In the genomic region with DNA sequence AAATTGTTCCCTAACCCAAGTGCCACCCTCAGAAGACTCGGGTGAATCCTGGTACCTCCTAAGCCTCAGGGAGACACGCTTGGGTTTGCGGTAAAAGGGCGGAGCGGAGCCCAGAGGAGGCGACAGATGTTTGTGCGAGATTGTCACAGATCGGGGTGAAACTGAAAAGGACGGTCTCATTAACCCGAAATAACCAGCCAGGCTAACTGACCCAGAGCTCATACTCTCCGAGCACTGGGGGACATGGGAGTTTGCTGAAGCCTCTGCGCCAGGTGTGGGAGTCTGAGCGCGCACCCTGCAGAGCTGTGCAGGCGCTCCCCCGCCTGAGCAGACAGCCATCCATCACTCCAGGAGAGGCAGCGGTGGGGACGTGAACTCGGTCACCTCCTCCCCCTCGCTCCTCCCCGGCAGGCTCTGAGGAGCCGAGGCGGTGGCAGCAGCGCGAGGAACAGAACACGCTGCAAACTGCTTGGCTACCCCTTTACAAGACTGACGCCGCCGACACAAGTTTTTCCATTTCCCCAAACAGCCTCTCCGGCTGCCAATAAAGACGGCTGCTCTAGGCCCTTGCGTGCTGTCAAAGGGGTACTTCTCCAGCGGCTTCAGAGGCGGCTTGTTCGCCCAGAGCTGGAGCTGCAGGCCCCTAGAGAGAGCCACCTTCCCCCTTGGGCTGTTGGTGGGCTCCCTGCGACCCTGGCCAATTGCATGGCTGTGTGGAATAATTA, we compare ENCODE assay signal across 1 cellular context.
TF ChIP-seq lines count a peak whose summit lies in the region.

No MANE protein-coding gene starts in this region.

TF ChIP-seq in K562, 482 proteins besides CTCF, POLR2A, EP300 and RAD21 (continued from another document and continues in another):
- TF ChIP-seq, protein P1, sequence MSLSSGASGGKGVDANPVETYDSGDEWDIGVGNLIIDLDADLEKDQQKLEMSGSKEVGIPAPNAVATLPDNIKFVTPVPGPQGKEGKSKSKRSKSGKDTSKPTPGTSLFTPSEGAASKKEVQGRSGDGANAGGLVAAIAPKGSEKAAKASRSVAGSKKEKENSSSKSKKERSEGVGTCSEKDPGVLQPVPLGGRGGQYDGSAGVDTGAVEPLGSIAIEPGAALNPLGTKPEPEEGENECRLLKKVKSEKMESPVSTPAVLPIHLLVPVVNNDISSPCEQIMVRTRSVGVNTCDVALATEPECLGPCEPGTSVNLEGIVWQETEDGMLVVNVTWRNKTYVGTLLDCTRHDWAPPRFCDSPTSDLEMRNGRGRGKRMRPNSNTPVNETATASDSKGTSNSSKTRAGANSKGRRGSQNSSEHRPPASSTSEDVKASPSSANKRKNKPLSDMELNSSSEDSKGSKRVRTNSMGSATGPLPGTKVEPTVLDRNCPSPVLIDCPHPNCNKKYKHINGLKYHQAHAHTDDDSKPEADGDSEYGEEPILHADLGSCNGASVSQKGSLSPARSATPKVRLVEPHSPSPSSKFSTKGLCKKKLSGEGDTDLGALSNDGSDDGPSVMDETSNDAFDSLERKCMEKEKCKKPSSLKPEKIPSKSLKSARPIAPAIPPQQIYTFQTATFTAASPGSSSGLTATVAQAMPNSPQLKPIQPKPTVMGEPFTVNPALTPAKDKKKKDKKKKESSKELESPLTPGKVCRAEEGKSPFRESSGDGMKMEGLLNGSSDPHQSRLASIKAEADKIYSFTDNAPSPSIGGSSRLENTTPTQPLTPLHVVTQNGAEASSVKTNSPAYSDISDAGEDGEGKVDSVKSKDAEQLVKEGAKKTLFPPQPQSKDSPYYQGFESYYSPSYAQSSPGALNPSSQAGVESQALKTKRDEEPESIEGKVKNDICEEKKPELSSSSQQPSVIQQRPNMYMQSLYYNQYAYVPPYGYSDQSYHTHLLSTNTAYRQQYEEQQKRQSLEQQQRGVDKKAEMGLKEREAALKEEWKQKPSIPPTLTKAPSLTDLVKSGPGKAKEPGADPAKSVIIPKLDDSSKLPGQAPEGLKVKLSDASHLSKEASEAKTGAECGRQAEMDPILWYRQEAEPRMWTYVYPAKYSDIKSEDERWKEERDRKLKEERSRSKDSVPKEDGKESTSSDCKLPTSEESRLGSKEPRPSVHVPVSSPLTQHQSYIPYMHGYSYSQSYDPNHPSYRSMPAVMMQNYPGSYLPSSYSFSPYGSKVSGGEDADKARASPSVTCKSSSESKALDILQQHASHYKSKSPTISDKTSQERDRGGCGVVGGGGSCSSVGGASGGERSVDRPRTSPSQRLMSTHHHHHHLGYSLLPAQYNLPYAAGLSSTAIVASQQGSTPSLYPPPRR (CRISPR knock-in tag; IDR thresholded peaks at IDR 0.05; ENCODE audit: borderline replicate concordance), result no peak
- TF ChIP-seq, protein P2, sequence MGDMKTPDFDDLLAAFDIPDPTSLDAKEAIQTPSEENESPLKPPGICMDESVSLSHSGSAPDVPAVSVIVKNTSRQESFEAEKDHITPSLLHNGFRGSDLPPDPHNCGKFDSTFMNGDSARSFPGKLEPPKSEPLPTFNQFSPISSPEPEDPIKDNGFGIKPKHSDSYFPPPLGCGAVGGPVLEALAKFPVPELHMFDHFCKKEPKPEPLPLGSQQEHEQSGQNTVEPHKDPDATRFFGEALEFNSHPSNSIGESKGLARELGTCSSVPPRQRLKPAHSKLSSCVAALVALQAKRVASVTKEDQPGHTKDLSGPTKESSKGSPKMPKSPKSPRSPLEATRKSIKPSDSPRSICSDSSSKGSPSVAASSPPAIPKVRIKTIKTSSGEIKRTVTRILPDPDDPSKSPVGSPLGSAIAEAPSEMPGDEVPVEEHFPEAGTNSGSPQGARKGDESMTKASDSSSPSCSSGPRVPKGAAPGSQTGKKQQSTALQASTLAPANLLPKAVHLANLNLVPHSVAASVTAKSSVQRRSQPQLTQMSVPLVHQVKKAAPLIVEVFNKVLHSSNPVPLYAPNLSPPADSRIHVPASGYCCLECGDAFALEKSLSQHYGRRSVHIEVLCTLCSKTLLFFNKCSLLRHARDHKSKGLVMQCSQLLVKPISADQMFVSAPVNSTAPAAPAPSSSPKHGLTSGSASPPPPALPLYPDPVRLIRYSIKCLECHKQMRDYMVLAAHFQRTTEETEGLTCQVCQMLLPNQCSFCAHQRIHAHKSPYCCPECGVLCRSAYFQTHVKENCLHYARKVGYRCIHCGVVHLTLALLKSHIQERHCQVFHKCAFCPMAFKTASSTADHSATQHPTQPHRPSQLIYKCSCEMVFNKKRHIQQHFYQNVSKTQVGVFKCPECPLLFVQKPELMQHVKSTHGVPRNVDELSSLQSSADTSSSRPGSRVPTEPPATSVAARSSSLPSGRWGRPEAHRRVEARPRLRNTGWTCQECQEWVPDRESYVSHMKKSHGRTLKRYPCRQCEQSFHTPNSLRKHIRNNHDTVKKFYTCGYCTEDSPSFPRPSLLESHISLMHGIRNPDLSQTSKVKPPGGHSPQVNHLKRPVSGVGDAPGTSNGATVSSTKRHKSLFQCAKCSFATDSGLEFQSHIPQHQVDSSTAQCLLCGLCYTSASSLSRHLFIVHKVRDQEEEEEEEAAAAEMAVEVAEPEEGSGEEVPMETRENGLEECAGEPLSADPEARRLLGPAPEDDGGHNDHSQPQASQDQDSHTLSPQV (IDR thresholded peaks at IDR 0.05), result peak; percentile 93
- TF ChIP-seq PYGO2 (tag; IDR thresholded peaks at IDR 0.05), result peak; percentile 29; the same call in 1 of the 2 replicates
- TF ChIP-seq POU5F1 (IDR thresholded peaks at IDR 0.05; ENCODE audit: borderline replicate concordance, low read depth, low read length, partially characterized antibody), result peak; percentile 19
- TF ChIP-seq HEY1 (CRISPR knock-in tag; IDR thresholded peaks at IDR 0.05; ENCODE audit: borderline replicate concordance), result 0 out of 2 replicates have a peak, but pooled peaks have one; percentile 44
- no peak for TF ChIP-seq SIN3B (IDR thresholded peaks at IDR 0.05; ENCODE audit: low read depth)
- TF ChIP-seq, protein P3, sequence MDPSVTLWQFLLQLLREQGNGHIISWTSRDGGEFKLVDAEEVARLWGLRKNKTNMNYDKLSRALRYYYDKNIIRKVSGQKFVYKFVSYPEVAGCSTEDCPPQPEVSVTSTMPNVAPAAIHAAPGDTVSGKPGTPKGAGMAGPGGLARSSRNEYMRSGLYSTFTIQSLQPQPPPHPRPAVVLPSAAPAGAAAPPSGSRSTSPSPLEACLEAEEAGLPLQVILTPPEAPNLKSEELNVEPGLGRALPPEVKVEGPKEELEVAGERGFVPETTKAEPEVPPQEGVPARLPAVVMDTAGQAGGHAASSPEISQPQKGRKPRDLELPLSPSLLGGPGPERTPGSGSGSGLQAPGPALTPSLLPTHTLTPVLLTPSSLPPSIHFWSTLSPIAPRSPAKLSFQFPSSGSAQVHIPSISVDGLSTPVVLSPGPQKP (CRISPR knock-in tag; IDR thresholded peaks at IDR 0.05), result no peak
- TF ChIP-seq, protein P4, sequence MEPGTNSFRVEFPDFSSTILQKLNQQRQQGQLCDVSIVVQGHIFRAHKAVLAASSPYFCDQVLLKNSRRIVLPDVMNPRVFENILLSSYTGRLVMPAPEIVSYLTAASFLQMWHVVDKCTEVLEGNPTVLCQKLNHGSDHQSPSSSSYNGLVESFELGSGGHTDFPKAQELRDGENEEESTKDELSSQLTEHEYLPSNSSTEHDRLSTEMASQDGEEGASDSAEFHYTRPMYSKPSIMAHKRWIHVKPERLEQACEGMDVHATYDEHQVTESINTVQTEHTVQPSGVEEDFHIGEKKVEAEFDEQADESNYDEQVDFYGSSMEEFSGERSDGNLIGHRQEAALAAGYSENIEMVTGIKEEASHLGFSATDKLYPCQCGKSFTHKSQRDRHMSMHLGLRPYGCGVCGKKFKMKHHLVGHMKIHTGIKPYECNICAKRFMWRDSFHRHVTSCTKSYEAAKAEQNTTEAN (CRISPR knock-in tag; IDR thresholded peaks at IDR 0.05), result 0 out of 2 replicates have a peak, but pooled peaks have one; percentile 39
- TF ChIP-seq PTTG1 (tag; IDR thresholded peaks at IDR 0.05; ENCODE audit: low read depth), result no peak
- no peak; the same call in 1 of the 2 replicates for TF ChIP-seq ZNF583 (CRISPR knock-in tag; IDR thresholded peaks at IDR 0.05)
- peak in 1 of 2 experiments; percentile 75; a peak in 1 of 4 replicates for TF ChIP-seq KDM4B (IDR thresholded peaks at IDR 0.05; ENCODE audit: borderline replicate concordance in 2 of 2, low read depth in 1 of 2)
- TF ChIP-seq, protein P5, sequence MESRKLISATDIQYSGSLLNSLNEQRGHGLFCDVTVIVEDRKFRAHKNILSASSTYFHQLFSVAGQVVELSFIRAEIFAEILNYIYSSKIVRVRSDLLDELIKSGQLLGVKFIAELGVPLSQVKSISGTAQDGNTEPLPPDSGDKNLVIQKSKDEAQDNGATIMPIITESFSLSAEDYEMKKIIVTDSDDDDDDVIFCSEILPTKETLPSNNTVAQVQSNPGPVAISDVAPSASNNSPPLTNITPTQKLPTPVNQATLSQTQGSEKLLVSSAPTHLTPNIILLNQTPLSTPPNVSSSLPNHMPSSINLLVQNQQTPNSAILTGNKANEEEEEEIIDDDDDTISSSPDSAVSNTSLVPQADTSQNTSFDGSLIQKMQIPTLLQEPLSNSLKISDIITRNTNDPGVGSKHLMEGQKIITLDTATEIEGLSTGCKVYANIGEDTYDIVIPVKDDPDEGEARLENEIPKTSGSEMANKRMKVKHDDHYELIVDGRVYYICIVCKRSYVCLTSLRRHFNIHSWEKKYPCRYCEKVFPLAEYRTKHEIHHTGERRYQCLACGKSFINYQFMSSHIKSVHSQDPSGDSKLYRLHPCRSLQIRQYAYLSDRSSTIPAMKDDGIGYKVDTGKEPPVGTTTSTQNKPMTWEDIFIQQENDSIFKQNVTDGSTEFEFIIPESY (CRISPR knock-in tag; IDR thresholded peaks at IDR 0.05), result peak; percentile 74; the same call in 1 of the 2 replicates
- TF ChIP-seq OTX1 (CRISPR knock-in tag; IDR thresholded peaks at IDR 0.05), result peak; percentile 78; the same call in 1 of the 2 replicates
- TF ChIP-seq, protein P6, sequence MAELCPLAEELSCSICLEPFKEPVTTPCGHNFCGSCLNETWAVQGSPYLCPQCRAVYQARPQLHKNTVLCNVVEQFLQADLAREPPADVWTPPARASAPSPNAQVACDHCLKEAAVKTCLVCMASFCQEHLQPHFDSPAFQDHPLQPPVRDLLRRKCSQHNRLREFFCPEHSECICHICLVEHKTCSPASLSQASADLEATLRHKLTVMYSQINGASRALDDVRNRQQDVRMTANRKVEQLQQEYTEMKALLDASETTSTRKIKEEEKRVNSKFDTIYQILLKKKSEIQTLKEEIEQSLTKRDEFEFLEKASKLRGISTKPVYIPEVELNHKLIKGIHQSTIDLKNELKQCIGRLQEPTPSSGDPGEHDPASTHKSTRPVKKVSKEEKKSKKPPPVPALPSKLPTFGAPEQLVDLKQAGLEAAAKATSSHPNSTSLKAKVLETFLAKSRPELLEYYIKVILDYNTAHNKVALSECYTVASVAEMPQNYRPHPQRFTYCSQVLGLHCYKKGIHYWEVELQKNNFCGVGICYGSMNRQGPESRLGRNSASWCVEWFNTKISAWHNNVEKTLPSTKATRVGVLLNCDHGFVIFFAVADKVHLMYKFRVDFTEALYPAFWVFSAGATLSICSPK (IDR thresholded peaks at IDR 0.05; ENCODE audit: borderline replicate concordance), result no peak
- no peak for TF ChIP-seq ZNF431 (CRISPR knock-in tag; IDR thresholded peaks at IDR 0.05)
- peak; percentile 69 for TF ChIP-seq POLR2G (IDR thresholded peaks at IDR 0.05; ENCODE audit: low read depth, low read length)
- TF ChIP-seq ZC3H11A (IDR thresholded peaks at IDR 0.05; ENCODE audit: low read depth, low read length), result no peak
- TF ChIP-seq, protein P7, sequence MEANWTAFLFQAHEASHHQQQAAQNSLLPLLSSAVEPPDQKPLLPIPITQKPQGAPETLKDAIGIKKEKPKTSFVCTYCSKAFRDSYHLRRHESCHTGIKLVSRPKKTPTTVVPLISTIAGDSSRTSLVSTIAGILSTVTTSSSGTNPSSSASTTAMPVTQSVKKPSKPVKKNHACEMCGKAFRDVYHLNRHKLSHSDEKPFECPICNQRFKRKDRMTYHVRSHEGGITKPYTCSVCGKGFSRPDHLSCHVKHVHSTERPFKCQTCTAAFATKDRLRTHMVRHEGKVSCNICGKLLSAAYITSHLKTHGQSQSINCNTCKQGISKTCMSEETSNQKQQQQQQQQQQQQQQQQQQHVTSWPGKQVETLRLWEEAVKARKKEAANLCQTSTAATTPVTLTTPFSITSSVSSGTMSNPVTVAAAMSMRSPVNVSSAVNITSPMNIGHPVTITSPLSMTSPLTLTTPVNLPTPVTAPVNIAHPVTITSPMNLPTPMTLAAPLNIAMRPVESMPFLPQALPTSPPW (CRISPR knock-in tag; IDR thresholded peaks at IDR 0.05), result peak; percentile 93
- TF ChIP-seq, protein P8, sequence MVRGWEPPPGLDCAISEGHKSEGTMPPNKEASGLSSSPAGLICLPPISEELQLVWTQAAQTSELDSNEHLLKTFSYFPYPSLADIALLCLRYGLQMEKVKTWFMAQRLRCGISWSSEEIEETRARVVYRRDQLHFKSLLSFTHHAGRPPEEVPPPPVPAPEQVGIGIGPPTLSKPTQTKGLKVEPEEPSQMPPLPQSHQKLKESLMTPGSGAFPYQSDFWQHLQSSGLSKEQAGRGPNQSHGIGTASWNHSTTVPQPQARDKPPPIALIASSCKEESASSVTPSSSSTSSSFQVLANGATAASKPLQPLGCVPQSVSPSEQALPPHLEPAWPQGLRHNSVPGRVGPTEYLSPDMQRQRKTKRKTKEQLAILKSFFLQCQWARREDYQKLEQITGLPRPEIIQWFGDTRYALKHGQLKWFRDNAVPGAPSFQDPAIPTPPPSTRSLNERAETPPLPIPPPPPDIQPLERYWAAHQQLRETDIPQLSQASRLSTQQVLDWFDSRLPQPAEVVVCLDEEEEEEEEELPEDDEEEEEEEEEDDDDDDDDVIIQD (CRISPR knock-in tag; IDR thresholded peaks at IDR 0.05), result no peak
- no peak for TF ChIP-seq ZNF79 (CRISPR knock-in tag; IDR thresholded peaks at IDR 0.05; ENCODE audit: low read depth)
- peak; percentile 88; the same call in 1 of the 2 replicates for TF ChIP-seq MTA3 (IDR thresholded peaks at IDR 0.05; ENCODE audit: borderline replicate concordance)
- TF ChIP-seq U2AF2 (optimal IDR thresholded peaks at IDR 0.05; ENCODE audit: low read depth, low read length), result no peak
- TF ChIP-seq SRSF3 (IDR thresholded peaks at IDR 0.05; ENCODE audit: insufficient read depth, low read length), result no peak
- peak; percentile 91 for TF ChIP-seq GTF2F1 (IDR thresholded peaks at IDR 0.05; ENCODE audit: low read depth, low read length)
- TF ChIP-seq, protein P9, sequence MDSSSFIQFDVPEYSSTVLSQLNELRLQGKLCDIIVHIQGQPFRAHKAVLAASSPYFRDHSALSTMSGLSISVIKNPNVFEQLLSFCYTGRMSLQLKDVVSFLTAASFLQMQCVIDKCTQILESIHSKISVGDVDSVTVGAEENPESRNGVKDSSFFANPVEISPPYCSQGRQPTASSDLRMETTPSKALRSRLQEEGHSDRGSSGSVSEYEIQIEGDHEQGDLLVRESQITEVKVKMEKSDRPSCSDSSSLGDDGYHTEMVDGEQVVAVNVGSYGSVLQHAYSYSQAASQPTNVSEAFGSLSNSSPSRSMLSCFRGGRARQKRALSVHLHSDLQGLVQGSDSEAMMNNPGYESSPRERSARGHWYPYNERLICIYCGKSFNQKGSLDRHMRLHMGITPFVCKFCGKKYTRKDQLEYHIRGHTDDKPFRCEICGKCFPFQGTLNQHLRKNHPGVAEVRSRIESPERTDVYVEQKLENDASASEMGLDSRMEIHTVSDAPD (CRISPR knock-in tag; IDR thresholded peaks at IDR 0.05), result no peak
- TF ChIP-seq ERF (CRISPR knock-in tag; IDR thresholded peaks at IDR 0.05), result 0 out of 2 replicates have a peak, but pooled peaks have one; percentile 13
- TF ChIP-seq CREB1 (IDR thresholded peaks at IDR 0.05), result peak; percentile 66
- TF ChIP-seq CREB1 (CRISPR knock-in tag; IDR thresholded peaks at IDR 0.05), result no peak
- peak; percentile 78 for TF ChIP-seq NEUROD1 (IDR thresholded peaks at IDR 0.05; ENCODE audit: borderline replicate concordance, low read depth, low read length, partially characterized antibody)
- peak; percentile 84 for TF ChIP-seq MBD2 (IDR thresholded peaks at IDR 0.05; ENCODE audit: borderline replicate concordance, low read depth)
